Comparison of ENCODE assay signal across 10 cellular contexts in the genomic region with DNA sequence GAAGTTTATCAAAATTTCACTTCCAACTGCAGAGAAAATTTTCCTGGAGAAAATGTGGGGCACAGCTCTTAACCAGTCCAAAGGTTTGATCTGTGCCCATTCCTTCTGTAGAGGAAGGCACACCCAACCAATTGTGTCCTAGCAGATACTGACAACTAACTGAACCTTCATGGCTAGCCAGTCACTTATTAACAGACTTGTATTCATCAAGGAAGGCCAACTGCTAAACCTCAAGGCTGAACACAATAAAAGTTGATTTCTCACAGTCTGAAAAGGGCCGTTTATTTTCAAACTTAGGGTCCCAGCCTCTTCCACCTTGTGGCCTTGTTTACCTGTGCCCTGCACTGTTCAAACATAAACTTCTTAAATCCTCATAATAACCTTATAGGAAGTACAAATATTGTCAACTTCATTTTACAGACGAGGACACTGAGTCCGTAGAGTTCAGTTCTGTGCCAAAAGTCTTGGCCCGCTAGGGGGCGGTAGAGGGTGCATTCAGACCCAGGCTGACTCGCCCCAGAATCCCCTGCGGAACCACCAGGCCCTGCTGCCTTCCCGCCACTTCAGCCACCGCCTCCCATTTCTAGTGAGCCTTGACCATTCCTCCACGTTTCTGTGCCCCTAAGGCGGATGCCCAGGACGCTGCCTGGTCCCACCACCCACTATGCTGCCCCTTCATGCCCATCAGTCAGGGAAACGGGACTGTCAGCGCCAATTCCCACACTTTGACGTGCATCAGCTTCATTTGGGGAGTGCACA. TPM values are rescaled to one million over a fixed set of nuclear protein-coding genes. Genes with fewer than 3 reads are reported as not detected.
A peak's percentile ranks its signal among the peaks of the same experiment; 100 is the strongest.
DNase-seq lines count a peak whose midpoint lies in the region; ATAC-seq and TF ChIP-seq lines count a peak whose summit lies in the region.
"Had no signal": no experiment of that assay in that cellular context is flagged by ENCODE, and none has a peak within 500 bp of the region (broad histone marks: within the 10 kb centered on the region; RNA-seq: fewer than 3 reads in every experiment).

No MANE protein-coding gene starts in this region.

- H3K27me3 ChIP-seq in kidney epithelial cell (ENCODE audit: control insufficient read depth, insufficient read depth, low read length): no peaks in the 10 kb centered on the region

- POLR2A ChIA-PET in GM10248 (lab: Yijun Ruan, JAX): no interaction called here

- H3K4me3 ChIP-seq in kidney epithelial cell (ENCODE audit: low read depth, low read length): no peak overlapping the region

- CTCF ChIA-PET in GM10248 (lab: Yijun Ruan, JAX): interaction anchor here (1.4 to 4.1 kb wide), 3 partner anchors 11 to 21 kb away, joined by 4 to 19 read pairs (median 8); no protein-coding TSS in a partner anchor

- no peak for ATAC-seq in GM19023 (IDR thresholded peaks at IDR 0.05; ENCODE audit: unreplicated experiment)

- TF ChIP-seq CTCF in GM10248 (IDR thresholded peaks at IDR 0.05; ENCODE audit: control extremely low read depth, extremely low read depth, low read depth, missing control alignments) (peak; percentile 16), kidney epithelial cell (IDR thresholded peaks at IDR 0.05; ENCODE audit: insufficient read depth, low read length, poor library complexity, severe bottlenecking) (peak; percentile 53)

- no peaks in the 10 kb centered on the region for H3K36me3 ChIP-seq in kidney epithelial cell (ENCODE audit: control insufficient read depth, insufficient read depth, low read length)

- DNase-seq in ACHN (peak; percentile 12), GM10248 (ENCODE audit: extremely low spot score) (no peak), UCSD-AML1 (lab: John Stamatoyannopoulos, UW; ENCODE audit: unreplicated experiment) (peak; percentile 30), kidney epithelial cell (ENCODE audit: low read depth) (no peak), NCI-H1092 treated with DMSO at 0.1 percent for 48 hours (lab: John Stamatoyannopoulos, UW) (no peak), NCI-H1436 treated with DMSO at 0.1 percent for 48 hours (lab: John Stamatoyannopoulos, UW) (no peak), NCI-H2227 treated with DMSO at 0.1 percent for 48 hours (lab: John Stamatoyannopoulos, UW) (no peak)
- DNase-seq: NCI-H146 had no signal

- in situ Hi-C loops in ACHN (cut with HindIII; ENCODE audit: low pct_ligation_motif_present, low pct_unique_long_range_greater_than_20kb, low sequenced_read_pairs): no loop called here

RNA-seq across cellular contexts. Expression of a gene that starts 19.3 kb away (rescaled TPM):
- 8.1 and 10.1 TPM in 2 replicates for total RNA-seq in kidney epithelial cell
- total RNA-seq: T-helper 2 cell treated with Interferon-gamma antibody and Interleukin-4, amounts not matched to agents 100 ng/mL and 5 ng/mL, for 36 hours had no signal

Comparison
In these comparisons a context has a peak if more than half of its experiments do, and no peak if none do; other contexts are left out.
1. DNase-seq: peak in ACHN (single experiment) and UCSD-AML1 (single experiment); none in GM10248 (single experiment), kidney epithelial cell (single experiment), NCI-H1092 treated with DMSO at 0.1 percent for 48 hours (single experiment), NCI-H1436 treated with DMSO at 0.1 percent for 48 hours (single experiment) and NCI-H2227 treated with DMSO at 0.1 percent for 48 hours (single experiment).